Comparison of ENCODE assay signal across 15 cellular contexts in genomic region chr4:168636040-168636439, GRCh38.
DNase-seq lines count a peak whose midpoint lies in the region; TF ChIP-seq lines count a peak whose summit lies in the region.
"Had no signal": no experiment of that assay in that cellular context is flagged by ENCODE, and none has a peak within 500 bp of the region (broad histone marks: within the 10 kb centered on the region; RNA-seq: fewer than 3 reads in every experiment).

No MANE protein-coding gene starts in this region.

- H3K4ac ChIP-seq in trophoblast cell (ENCODE audit: low read depth, low read length): peak overlapping the region; percentile 35

- H2AK5ac ChIP-seq in trophoblast cell (ENCODE audit: low read length): peak overlapping the region; percentile 57

- POLR2A ChIA-PET in MCF 10A (lab: Yijun Ruan, JAX): interaction anchor here (0.6 to 3.9 kb wide), 7 partner anchors 12 to 195 kb away, joined by 3 to 26 read pairs (median 3); no protein-coding TSS in a partner anchor
- POLR2A ChIA-PET in OCI-LY7 (lab: Charles Lee): interaction anchor here (0.6 kb wide), 1 partner anchor 43 kb away, joined by 3 read pairs; no protein-coding TSS in a partner anchor

- H3K9me3 Mint-ChIP-seq in MCF 10A (ENCODE audit: unreplicated experiment): no peaks in the 10 kb centered on the region
- H3K9me3 Mint-ChIP-seq: activated CD4-positive, alpha-beta T cell treated with anti-CD3 and anti-CD28 coated beads, Interleukin-2, amount 10 ng/mL, durations not matched to agents 24 days and 14 days had no signal

- peak overlapping the region; percentile 89 for H2BK5ac ChIP-seq in trophoblast cell (ENCODE audit: low read depth, low read length, poor library complexity)

- H3K14ac ChIP-seq in trophoblast cell (ENCODE audit: low read length): peak overlapping the region; percentile 61

- no peak for DNase-seq in MCF 10A (ENCODE audit: unreplicated experiment)
- no peak for DNase-seq in mammary epithelial cell
- DNase-seq in epithelial cell of prostate (ENCODE audit: low read depth, low spot score): no peak
- no peak for DNase-seq in trophoblast cell
- no peak for DNase-seq in uterus
- DNase-seq in NCI-H69 (lab: John Stamatoyannopoulos, UW): no peak
- no peak for DNase-seq in OCI-LY7 (ENCODE audit: low spot score)
- DNase-seq in prostate gland (ENCODE audit: low spot score): no peak
- DNase-seq: 8988T; activated CD4-positive, alpha-beta T cell treated with anti-CD3 and anti-CD28 coated beads, Interleukin-2, amount 10 ng/mL, durations not matched to agents 24 days and 14 days; activated naive CD4-positive, alpha-beta T cell treated with anti-CD3 and anti-CD28 coated beads for 36 hours; CD4-positive, CD25-positive, alpha-beta regulatory T cell; DMS79; hypothalamus; NCI-H2227 treated with DMSO at 0.1 percent for 48 hours had no signal

- dilution Hi-C loops in mammary epithelial cell (cut with HindIII; ENCODE audit: low sequenced_read_pairs): no loop called here

- in situ Hi-C loops in mammary epithelial cell (cut with MboI; ENCODE audit: low sequenced_read_pairs in 2 of 2): no loop called here

- TF ChIP-seq POLR2A in uterus (IDR thresholded peaks at IDR 0.05) (no peak), prostate gland (IDR thresholded peaks at IDR 0.05) (no peak)

- H3K36me3 Mint-ChIP-seq in MCF 10A (ENCODE audit: insufficient read depth, unreplicated experiment): no peaks in the 10 kb centered on the region
- H3K36me3 Mint-ChIP-seq: CD4-positive, CD25-positive, alpha-beta regulatory T cell had no signal

- no peaks in the 10 kb centered on the region for H3K36me3 ChIP-seq in mammary epithelial cell (ENCODE audit: insufficient read depth, low read length)
- H3K36me3 ChIP-seq in trophoblast cell (ENCODE audit: control insufficient read depth in 1 of 2, insufficient read depth in 2 of 2, low read length in 2 of 2): no peaks in the 10 kb centered on the region
- H3K36me3 ChIP-seq in uterus: no peaks in the 10 kb centered on the region
- H3K36me3 ChIP-seq in OCI-LY7 (ENCODE audit: insufficient read depth, low read length): no peaks in the 10 kb centered on the region
- no peaks in the 10 kb centered on the region for H3K36me3 ChIP-seq in prostate gland

- peaks cover 39% of the 10 kb centered on the region for H3K79me1 ChIP-seq in trophoblast cell (ENCODE audit: low read length)

- CTCF ChIA-PET in MCF 10A (lab: Yijun Ruan, JAX) (interaction anchor here (0.6 to 1.3 kb wide), 3 partner anchors 18 to 451 kb away, joined by 3 to 4 read pairs (median 3); no protein-coding TSS in a partner anchor), mammary epithelial cell (lab: Charles Lee; ENCODE audit: low non-redundant PET) (no interaction called here), OCI-LY7 (lab: Charles Lee; ENCODE audit: unreplicated experiment) (no interaction called here)

- no peak overlapping the region for H4K12ac ChIP-seq in trophoblast cell (ENCODE audit: low read depth, low read length)

- H3K27ac Mint-ChIP-seq in MCF 10A (ENCODE audit: low read depth, unreplicated experiment): peak overlapping the region; percentile 44
- H3K27ac Mint-ChIP-seq: activated CD4-positive, alpha-beta T cell treated with anti-CD3 and anti-CD28 coated beads, Interleukin-2, amount 10 ng/mL, durations not matched to agents 24 days and 14 days; activated naive CD4-positive, alpha-beta T cell treated with anti-CD3 and anti-CD28 coated beads for 36 hours; CD4-positive, CD25-positive, alpha-beta regulatory T cell had no signal

- H3K18ac ChIP-seq in trophoblast cell (ENCODE audit: low read length): peak overlapping the region; percentile 74

- H4K8ac ChIP-seq in trophoblast cell (ENCODE audit: low read depth, low read length): peak overlapping the region; percentile 74

- no peaks in the 10 kb centered on the region for H3K9me2 ChIP-seq in OCI-LY7 (ENCODE audit: insufficient read depth, low read length)

- H3K4me3 Mint-ChIP-seq in MCF 10A (ENCODE audit: unreplicated experiment): no peak overlapping the region
- H3K4me3 Mint-ChIP-seq: activated CD4-positive, alpha-beta T cell treated with anti-CD3 and anti-CD28 coated beads, Interleukin-2, amount 10 ng/mL, durations not matched to agents 24 days and 14 days; activated naive CD4-positive, alpha-beta T cell treated with anti-CD3 and anti-CD28 coated beads for 36 hours; CD4-positive, CD25-positive, alpha-beta regulatory T cell had no signal

- H3K79me2 ChIP-seq in mammary epithelial cell (ENCODE audit: insufficient read depth, low read length) (no peaks in the 10 kb centered on the region), trophoblast cell (ENCODE audit: control insufficient read depth, insufficient read depth, low read length, poor library complexity) (peaks cover 24% of the 10 kb centered on the region), OCI-LY7 (ENCODE audit: insufficient read depth, low read depth, low read length) (no peaks in the 10 kb centered on the region)

- BruUV-seq in MCF 10A (replicated peaks; lab: Mats Ljungman, UMichigan) (no TSS peak), mammary epithelial cell (replicated peaks; lab: Mats Ljungman, UMichigan) (no TSS peak), OCI-LY7 (replicated peaks; lab: Mats Ljungman, UMichigan) (no TSS peak)

- peaks cover 49% of the 10 kb centered on the region for H3K4me1 ChIP-seq in mammary epithelial cell (ENCODE audit: insufficient read depth, low read length)
- peaks cover 25 to 27% of the 10 kb centered on the region in 2 experiments for H3K4me1 ChIP-seq in trophoblast cell (ENCODE audit: control insufficient read depth in 1 of 2, insufficient read depth in 2 of 2, low read length in 2 of 2)
- H3K4me1 ChIP-seq in uterus: peaks cover 3 to 5% of the 10 kb centered on the region in 2 donors
- H3K4me1 ChIP-seq in OCI-LY7 (ENCODE audit: insufficient read depth, low read length, poor library complexity, severe bottlenecking): no peaks in the 10 kb centered on the region
- no peaks in the 10 kb centered on the region for H3K4me1 ChIP-seq in prostate gland (replicated peaks)

- H3K9ac ChIP-seq in mammary epithelial cell (ENCODE audit: insufficient read depth, low read length): no peak overlapping the region
- H3K9ac ChIP-seq in trophoblast cell (ENCODE audit: low read length): no peak overlapping the region

- whole genome bisulfite sequencing in mammary epithelial cell (ENCODE audit: low coverage, missing lambda C conversion rate): 98% methylated on average over 5 of the region's 5 CpGs
- WGBS in trophoblast cell (ENCODE audit: extremely low coverage, insufficient coverage, insufficient read length): no CpG with 5 or more reads among the region's 5 CpGs
- WGBS in prostate gland: 88% methylated on average over 5 of the region's 5 CpGs

- TF ChIP-seq CTCF in MCF 10A (IDR thresholded peaks at IDR 0.05; ENCODE audit: unreplicated experiment) (no peak), mammary epithelial cell (conservative IDR thresholded peaks at IDR 0.05 in 1 of 2, IDR thresholded peaks at IDR 0.05 in 1 of 2; ENCODE audit: extremely low read depth in 1 of 2, insufficient read depth in 1 of 2, low read depth in 1 of 2, low read length in 2 of 2) (no peak), uterus (IDR thresholded peaks at IDR 0.05) (no peak), OCI-LY7 (conservative IDR thresholded peaks at IDR 0.05; ENCODE audit: low read length) (no peak), prostate gland (IDR thresholded peaks at IDR 0.05) (no peak)

- peaks cover 41% of the 10 kb centered on the region for H3K4me1 Mint-ChIP-seq in MCF 10A (ENCODE audit: insufficient read depth, unreplicated experiment)

- H3K4me2 ChIP-seq in mammary epithelial cell (ENCODE audit: insufficient read depth, low read depth, low read length) (no peak overlapping the region), trophoblast cell (ENCODE audit: low read length) (no peak overlapping the region), OCI-LY7 (ENCODE audit: low read length) (no peak overlapping the region)

- H2AFZ ChIP-seq in mammary epithelial cell (ENCODE audit: low read depth, low read length): no peak overlapping the region
- no peak overlapping the region for H2AFZ ChIP-seq in trophoblast cell (ENCODE audit: insufficient read depth, low read length, poor library complexity)
- no peak overlapping the region for H2AFZ ChIP-seq in OCI-LY7 (ENCODE audit: low read length)

- H3K4me3 ChIP-seq in mammary epithelial cell (replicated peaks in 1 of 3; ENCODE audit: insufficient read depth in 1 of 3, low read depth in 2 of 3, low read length in 3 of 3) (no peak overlapping the region), trophoblast cell (ENCODE audit: low read depth, low read length) (no peak overlapping the region), uterus (no peak overlapping the region), OCI-LY7 (ENCODE audit: low read depth, low read length, poor library complexity, severe bottlenecking) (no peak overlapping the region), prostate gland (no peak overlapping the region)

- no peak overlapping the region for H3K27ac ChIP-seq in mammary epithelial cell (ENCODE audit: insufficient read depth, low read depth, low read length)
- peak overlapping the region; percentile 62 for H3K27ac ChIP-seq in epithelial cell of prostate
- H3K27ac ChIP-seq in trophoblast cell (ENCODE audit: low read depth, low read length): peak overlapping the region; percentile 97
- H3K27ac ChIP-seq in uterus: peak overlapping the region; percentile 92
- H3K27ac ChIP-seq in OCI-LY7 (ENCODE audit: low read depth, low read length, poor library complexity, severe bottlenecking): no peak overlapping the region
- H3K27ac ChIP-seq in prostate gland: peak overlapping the region in 1 of 2 donors; percentile 5

- no peaks in the 10 kb centered on the region for H3K9me3 ChIP-seq in mammary epithelial cell (replicated peaks; ENCODE audit: insufficient read depth, low read length)
- H3K9me3 ChIP-seq in trophoblast cell (ENCODE audit: insufficient read depth, low read depth, low read length): no peaks in the 10 kb centered on the region
- H3K9me3 ChIP-seq in uterus: no peaks in the 10 kb centered on the region
- H3K9me3 ChIP-seq in OCI-LY7 (ENCODE audit: low read length): no peaks in the 10 kb centered on the region
- no peaks in the 10 kb centered on the region for H3K9me3 ChIP-seq in prostate gland

- H3K23ac ChIP-seq in trophoblast cell (ENCODE audit: low read length): no peak overlapping the region

- peak overlapping the region; percentile 21 for H2BK120ac ChIP-seq in trophoblast cell (ENCODE audit: insufficient read depth, low read length, poor library complexity)

- intact Hi-C loops in MCF 10A (cut with micrococcal nuclease) (no loop called here), mammary epithelial cell (cut with micrococcal nuclease) (no loop called here), uterus (cut with DNase I; ENCODE audit: low total_unique reads) (loop anchor here (10.0 kb wide), 1 partner anchor 199 kb away; no protein-coding TSS in a partner anchor), OCI-LY7 (cut with micrococcal nuclease; ENCODE audit: unreplicated experiment) (no loop called here), prostate gland (cut with DNase I) (no loop called here)

- H3K27me3 ChIP-seq in mammary epithelial cell (ENCODE audit: insufficient read depth, low read length) (no peaks in the 10 kb centered on the region), trophoblast cell (ENCODE audit: insufficient read depth, low read length) (no peaks in the 10 kb centered on the region), uterus (no peaks in the 10 kb centered on the region), prostate gland (replicated peaks; ENCODE audit: insufficient read depth) (no peaks in the 10 kb centered on the region)

- peak overlapping the region; percentile 87 for H2BK12ac ChIP-seq in trophoblast cell (ENCODE audit: low read length)

- H4K91ac ChIP-seq in trophoblast cell (ENCODE audit: low read depth, low read length): peak overlapping the region; percentile 70

- no peaks in the 10 kb centered on the region for H3K27me3 Mint-ChIP-seq in MCF 10A (ENCODE audit: insufficient read depth, unreplicated experiment)

- H4K20me1 ChIP-seq in mammary epithelial cell (ENCODE audit: insufficient read depth, low read length) (no peaks in the 10 kb centered on the region), OCI-LY7 (ENCODE audit: insufficient read depth, low read length) (no peaks in the 10 kb centered on the region)

Comparison
In these comparisons a context has a peak if more than half of its experiments do, and no peak if none do; other contexts are left out.
1. H3K27ac ChIP-seq: peak in epithelial cell of prostate (single experiment), trophoblast cell (single experiment) and uterus (2 of 2); none in mammary epithelial cell (single experiment) and OCI-LY7 (single experiment).